1 cellular context compared by ENCODE assay signal in the genomic region with DNA sequence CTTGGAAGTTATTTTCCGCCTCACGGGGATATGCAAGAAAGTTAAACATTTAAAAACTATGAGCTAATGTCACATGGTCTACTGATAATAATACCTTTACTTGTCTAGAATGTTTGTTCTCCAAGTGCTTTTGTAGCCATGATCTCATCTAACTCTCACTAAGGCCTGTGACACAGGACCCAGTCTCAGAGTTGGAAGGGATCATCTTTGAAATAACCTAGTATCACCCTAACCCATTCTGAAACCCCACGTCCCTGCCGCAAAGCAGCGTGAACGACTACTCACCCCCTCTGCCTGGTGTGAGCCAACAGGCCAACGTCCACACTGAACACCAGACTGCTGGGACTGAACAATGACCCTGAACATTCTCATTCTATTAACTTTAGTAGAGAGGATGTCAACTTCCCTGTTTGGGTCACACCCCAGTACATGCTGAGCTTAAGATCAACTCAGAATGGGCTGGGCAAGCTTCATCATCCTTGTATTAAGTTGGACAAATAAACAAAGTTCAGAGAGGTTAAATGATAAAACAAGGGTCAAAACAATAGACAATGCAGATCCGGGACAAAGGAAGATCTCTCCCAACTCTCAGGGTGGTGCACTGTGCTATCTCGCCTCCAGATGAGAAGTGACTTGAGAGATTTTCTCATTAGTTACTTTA.
TF ChIP-seq lines count a peak whose summit lies in the region.

No MANE protein-coding gene starts in this region.

TF ChIP-seq in HepG2, 621 proteins besides CTCF, POLR2A, EP300 and RAD21 (continued from another document and continues in another):
- TF ChIP-seq, protein P1, sequence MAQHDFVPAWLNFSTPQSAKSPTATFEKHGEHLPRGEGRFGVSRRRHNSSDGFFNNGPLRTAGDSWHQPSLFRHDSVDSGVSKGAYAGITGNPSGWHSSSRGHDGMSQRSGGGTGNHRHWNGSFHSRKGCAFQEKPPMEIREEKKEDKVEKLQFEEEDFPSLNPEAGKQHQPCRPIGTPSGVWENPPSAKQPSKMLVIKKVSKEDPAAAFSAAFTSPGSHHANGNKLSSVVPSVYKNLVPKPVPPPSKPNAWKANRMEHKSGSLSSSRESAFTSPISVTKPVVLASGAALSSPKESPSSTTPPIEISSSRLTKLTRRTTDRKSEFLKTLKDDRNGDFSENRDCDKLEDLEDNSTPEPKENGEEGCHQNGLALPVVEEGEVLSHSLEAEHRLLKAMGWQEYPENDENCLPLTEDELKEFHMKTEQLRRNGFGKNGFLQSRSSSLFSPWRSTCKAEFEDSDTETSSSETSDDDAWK (CRISPR knock-in tag; IDR thresholded peaks at IDR 0.05): no peak
- TF ChIP-seq NFKB2 (CRISPR knock-in tag; IDR thresholded peaks at IDR 0.05; ENCODE audit: borderline replicate concordance) (0 out of 2 replicates have a peak, but pooled peaks have one; percentile 32), PAX8 (CRISPR knock-in tag; IDR thresholded peaks at IDR 0.05; ENCODE audit: borderline replicate concordance) (no peak), TCF12 (IDR thresholded peaks at IDR 0.05) (no peak), TCF12 (CRISPR knock-in tag; IDR thresholded peaks at IDR 0.05) (no peak), ZIK1 (CRISPR knock-in tag; IDR thresholded peaks at IDR 0.05; ENCODE audit: borderline replicate concordance, low read depth) (no peak), AGO2 (optimal IDR thresholded peaks at IDR 0.05; ENCODE audit: low read depth, low read length) (no peak), SPEN (CRISPR knock-in tag; IDR thresholded peaks at IDR 0.05; ENCODE audit: low read depth) (0 out of 2 replicates have a peak, but pooled peaks have one; percentile 27), ZNF563 (CRISPR knock-in tag; IDR thresholded peaks at IDR 0.05) (no peak), ZNF235 (CRISPR knock-in tag; IDR thresholded peaks at IDR 0.05; ENCODE audit: borderline replicate concordance) (no peak), ZFAT (CRISPR knock-in tag; conservative IDR thresholded peaks at IDR 0.05) (no peak), ZNF615 (CRISPR knock-in tag; IDR thresholded peaks at IDR 0.05; ENCODE audit: borderline replicate concordance) (0 out of 2 replicates have a peak, but pooled peaks have one; percentile 49), SMAD1 (CRISPR knock-in tag; IDR thresholded peaks at IDR 0.05; ENCODE audit: borderline replicate concordance, low read depth) (no peak), CENPX (CRISPR knock-in tag; IDR thresholded peaks at IDR 0.05) (no peak), HIVEP1 (CRISPR knock-in tag; IDR thresholded peaks at IDR 0.05) (no peak), TBL1XR1 (IDR thresholded peaks at IDR 0.05; ENCODE audit: borderline replicate concordance, low read length, partially characterized antibody) (peak; percentile 72), KAT8 (CRISPR knock-in tag; IDR thresholded peaks at IDR 0.05) (peak; percentile 53; the same call in 1 of the 2 replicates), ZNF138 (CRISPR knock-in tag; IDR thresholded peaks at IDR 0.05; ENCODE audit: low read depth) (no peak), STAG1 (CRISPR knock-in tag; IDR thresholded peaks at IDR 0.05) (peak; percentile 11), ZSCAN9 (CRISPR knock-in tag; IDR thresholded peaks at IDR 0.05; ENCODE audit: borderline replicate concordance) (peak; percentile 91; the same call in 1 of the 2 replicates), SAP130 (CRISPR knock-in tag; IDR thresholded peaks at IDR 0.05; ENCODE audit: low read depth) (peak; percentile 90), ZNF605 (CRISPR knock-in tag; IDR thresholded peaks at IDR 0.05) (0 out of 2 replicates have a peak, but pooled peaks have one; percentile 37), ZFP90 (CRISPR knock-in tag; IDR thresholded peaks at IDR 0.05; ENCODE audit: borderline replicate concordance) (0 out of 2 replicates have a peak, but pooled peaks have one; percentile 56), HNRNPK (IDR thresholded peaks at IDR 0.05; ENCODE audit: low read depth, low read length, poor library complexity, severe bottlenecking) (no peak), ZSCAN21 (CRISPR knock-in tag; IDR thresholded peaks at IDR 0.05; ENCODE audit: borderline replicate concordance) (no peak; the same call in none of the 2 replicates), ZNF256 (CRISPR knock-in tag; conservative IDR thresholded peaks at IDR 0.05) (no peak), ZNF382 (CRISPR knock-in tag; IDR thresholded peaks at IDR 0.05; ENCODE audit: borderline replicate concordance) (no peak), SMYD3 (CRISPR knock-in tag; IDR thresholded peaks at IDR 0.05) (0 out of 2 replicates have a peak, but pooled peaks have one; percentile 62), RBAK (CRISPR knock-in tag; IDR thresholded peaks at IDR 0.05) (no peak), ZNF501 (CRISPR knock-in tag; IDR thresholded peaks at IDR 0.05) (no peak), MTA1 (CRISPR knock-in tag; IDR thresholded peaks at IDR 0.05; ENCODE audit: borderline replicate concordance) (peak; percentile 73), PHF5A (CRISPR knock-in tag; IDR thresholded peaks at IDR 0.05; ENCODE audit: low read depth, unreplicated experiment) (no peak), HHEX (CRISPR knock-in tag; IDR thresholded peaks at IDR 0.05) (peak; percentile 47), ZNF446 (CRISPR knock-in tag; IDR thresholded peaks at IDR 0.05) (no peak), ZNF790 (CRISPR knock-in tag; IDR thresholded peaks at IDR 0.05; ENCODE audit: borderline replicate concordance) (no peak), ATAD3A (CRISPR knock-in tag; IDR thresholded peaks at IDR 0.05) (no peak), KDM5A (IDR thresholded peaks at IDR 0.05; ENCODE audit: borderline replicate concordance, low read length) (no peak), FLYWCH1 (CRISPR knock-in tag; IDR thresholded peaks at IDR 0.05) (no peak), NBN (conservative IDR thresholded peaks at IDR 0.05) (no peak), MBD4 (IDR thresholded peaks at IDR 0.05; ENCODE audit: borderline replicate concordance, low read length) (no peak), ZNF552 (CRISPR knock-in tag; IDR thresholded peaks at IDR 0.05; ENCODE audit: borderline replicate concordance) (no peak), ISX (CRISPR knock-in tag; conservative IDR thresholded peaks at IDR 0.05) (no peak), PPARG (CRISPR knock-in tag; conservative IDR thresholded peaks at IDR 0.05) (peak; percentile 87), ZSCAN22 (CRISPR knock-in tag; IDR thresholded peaks at IDR 0.05) (no peak), ZNF430 (CRISPR knock-in tag; IDR thresholded peaks at IDR 0.05) (no peak), ZNF749 (CRISPR knock-in tag; IDR thresholded peaks at IDR 0.05; ENCODE audit: borderline replicate concordance) (peak; percentile 60; the same call in 1 of the 2 replicates), ZNF569 (CRISPR knock-in tag; IDR thresholded peaks at IDR 0.05; ENCODE audit: borderline replicate concordance) (no peak), ZFP36L2 (CRISPR knock-in tag; IDR thresholded peaks at IDR 0.05) (no peak)
- TF ChIP-seq, protein P2, sequence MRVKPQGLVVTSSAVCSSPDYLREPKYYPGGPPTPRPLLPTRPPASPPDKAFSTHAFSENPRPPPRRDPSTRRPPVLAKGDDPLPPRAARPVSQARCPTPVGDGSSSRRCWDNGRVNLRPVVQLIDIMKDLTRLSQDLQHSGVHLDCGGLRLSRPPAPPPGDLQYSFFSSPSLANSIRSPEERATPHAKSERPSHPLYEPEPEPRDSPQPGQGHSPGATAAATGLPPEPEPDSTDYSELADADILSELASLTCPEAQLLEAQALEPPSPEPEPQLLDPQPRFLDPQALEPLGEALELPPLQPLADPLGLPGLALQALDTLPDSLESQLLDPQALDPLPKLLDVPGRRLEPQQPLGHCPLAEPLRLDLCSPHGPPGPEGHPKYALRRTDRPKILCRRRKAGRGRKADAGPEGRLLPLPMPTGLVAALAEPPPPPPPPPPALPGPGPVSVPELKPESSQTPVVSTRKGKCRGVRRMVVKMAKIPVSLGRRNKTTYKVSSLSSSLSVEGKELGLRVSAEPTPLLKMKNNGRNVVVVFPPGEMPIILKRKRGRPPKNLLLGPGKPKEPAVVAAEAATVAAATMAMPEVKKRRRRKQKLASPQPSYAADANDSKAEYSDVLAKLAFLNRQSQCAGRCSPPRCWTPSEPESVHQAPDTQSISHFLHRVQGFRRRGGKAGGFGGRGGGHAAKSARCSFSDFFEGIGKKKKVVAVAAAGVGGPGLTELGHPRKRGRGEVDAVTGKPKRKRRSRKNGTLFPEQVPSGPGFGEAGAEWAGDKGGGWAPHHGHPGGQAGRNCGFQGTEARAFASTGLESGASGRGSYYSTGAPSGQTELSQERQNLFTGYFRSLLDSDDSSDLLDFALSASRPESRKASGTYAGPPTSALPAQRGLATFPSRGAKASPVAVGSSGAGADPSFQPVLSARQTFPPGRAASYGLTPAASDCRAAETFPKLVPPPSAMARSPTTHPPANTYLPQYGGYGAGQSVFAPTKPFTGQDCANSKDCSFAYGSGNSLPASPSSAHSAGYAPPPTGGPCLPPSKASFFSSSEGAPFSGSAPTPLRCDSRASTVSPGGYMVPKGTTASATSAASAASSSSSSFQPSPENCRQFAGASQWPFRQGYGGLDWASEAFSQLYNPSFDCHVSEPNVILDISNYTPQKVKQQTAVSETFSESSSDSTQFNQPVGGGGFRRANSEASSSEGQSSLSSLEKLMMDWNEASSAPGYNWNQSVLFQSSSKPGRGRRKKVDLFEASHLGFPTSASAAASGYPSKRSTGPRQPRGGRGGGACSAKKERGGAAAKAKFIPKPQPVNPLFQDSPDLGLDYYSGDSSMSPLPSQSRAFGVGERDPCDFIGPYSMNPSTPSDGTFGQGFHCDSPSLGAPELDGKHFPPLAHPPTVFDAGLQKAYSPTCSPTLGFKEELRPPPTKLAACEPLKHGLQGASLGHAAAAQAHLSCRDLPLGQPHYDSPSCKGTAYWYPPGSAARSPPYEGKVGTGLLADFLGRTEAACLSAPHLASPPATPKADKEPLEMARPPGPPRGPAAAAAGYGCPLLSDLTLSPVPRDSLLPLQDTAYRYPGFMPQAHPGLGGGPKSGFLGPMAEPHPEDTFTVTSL (CRISPR knock-in tag; IDR thresholded peaks at IDR 0.05; ENCODE audit: borderline replicate concordance): peak; percentile 55; the same call in 1 of the 2 replicates
- TF ChIP-seq, protein P3, sequence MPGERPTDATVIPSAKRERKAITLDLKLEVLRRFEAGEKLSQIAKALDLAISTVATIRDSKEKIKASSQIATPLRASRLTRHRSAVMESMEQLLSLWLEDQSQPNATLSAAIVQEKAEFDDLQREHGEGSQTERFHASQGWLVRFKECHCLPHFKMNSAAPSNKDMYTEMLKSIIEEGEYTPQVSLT (CRISPR knock-in tag; IDR thresholded peaks at IDR 0.05; ENCODE audit: borderline replicate concordance, low read depth): no peak
- TF ChIP-seq, protein P4, sequence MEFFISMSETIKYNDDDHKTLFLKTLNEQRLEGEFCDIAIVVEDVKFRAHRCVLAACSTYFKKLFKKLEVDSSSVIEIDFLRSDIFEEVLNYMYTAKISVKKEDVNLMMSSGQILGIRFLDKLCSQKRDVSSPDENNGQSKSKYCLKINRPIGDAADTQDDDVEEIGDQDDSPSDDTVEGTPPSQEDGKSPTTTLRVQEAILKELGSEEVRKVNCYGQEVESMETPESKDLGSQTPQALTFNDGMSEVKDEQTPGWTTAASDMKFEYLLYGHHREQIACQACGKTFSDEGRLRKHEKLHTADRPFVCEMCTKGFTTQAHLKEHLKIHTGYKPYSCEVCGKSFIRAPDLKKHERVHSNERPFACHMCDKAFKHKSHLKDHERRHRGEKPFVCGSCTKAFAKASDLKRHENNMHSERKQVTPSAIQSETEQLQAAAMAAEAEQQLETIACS (CRISPR knock-in tag; IDR thresholded peaks at IDR 0.05): no peak
- TF ChIP-seq, protein P5, sequence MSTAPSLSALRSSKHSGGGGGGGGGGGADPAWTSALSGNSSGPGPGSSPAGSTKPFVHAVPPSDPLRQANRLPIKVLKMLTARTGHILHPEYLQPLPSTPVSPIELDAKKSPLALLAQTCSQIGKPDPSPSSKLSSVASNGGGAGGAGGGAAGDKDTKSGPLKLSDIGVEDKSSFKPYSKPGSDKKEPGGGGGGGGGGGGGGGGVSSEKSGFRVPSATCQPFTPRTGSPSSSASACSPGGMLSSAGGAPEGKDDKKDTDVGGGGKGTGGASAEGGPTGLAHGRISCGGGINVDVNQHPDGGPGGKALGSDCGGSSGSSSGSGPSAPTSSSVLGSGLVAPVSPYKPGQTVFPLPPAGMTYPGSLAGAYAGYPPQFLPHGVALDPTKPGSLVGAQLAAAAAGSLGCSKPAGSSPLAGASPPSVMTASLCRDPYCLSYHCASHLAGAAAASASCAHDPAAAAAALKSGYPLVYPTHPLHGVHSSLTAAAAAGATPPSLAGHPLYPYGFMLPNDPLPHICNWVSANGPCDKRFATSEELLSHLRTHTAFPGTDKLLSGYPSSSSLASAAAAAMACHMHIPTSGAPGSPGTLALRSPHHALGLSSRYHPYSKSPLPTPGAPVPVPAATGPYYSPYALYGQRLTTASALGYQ (CRISPR knock-in tag; IDR thresholded peaks at IDR 0.05): peak; percentile 79
- TF ChIP-seq, protein P6, sequence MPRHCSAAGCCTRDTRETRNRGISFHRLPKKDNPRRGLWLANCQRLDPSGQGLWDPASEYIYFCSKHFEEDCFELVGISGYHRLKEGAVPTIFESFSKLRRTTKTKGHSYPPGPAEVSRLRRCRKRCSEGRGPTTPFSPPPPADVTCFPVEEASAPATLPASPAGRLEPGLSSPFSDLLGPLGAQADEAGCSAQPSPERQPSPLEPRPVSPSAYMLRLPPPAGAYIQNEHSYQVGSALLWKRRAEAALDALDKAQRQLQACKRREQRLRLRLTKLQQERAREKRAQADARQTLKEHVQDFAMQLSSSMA (CRISPR knock-in tag; IDR thresholded peaks at IDR 0.05): no peak
- TF ChIP-seq, protein P7, sequence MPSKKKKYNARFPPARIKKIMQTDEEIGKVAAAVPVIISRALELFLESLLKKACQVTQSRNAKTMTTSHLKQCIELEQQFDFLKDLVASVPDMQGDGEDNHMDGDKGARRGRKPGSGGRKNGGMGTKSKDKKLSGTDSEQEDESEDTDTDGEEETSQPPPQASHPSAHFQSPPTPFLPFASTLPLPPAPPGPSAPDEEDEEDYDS (CRISPR knock-in tag; IDR thresholded peaks at IDR 0.05): peak; percentile 86
- TF ChIP-seq, protein P8, sequence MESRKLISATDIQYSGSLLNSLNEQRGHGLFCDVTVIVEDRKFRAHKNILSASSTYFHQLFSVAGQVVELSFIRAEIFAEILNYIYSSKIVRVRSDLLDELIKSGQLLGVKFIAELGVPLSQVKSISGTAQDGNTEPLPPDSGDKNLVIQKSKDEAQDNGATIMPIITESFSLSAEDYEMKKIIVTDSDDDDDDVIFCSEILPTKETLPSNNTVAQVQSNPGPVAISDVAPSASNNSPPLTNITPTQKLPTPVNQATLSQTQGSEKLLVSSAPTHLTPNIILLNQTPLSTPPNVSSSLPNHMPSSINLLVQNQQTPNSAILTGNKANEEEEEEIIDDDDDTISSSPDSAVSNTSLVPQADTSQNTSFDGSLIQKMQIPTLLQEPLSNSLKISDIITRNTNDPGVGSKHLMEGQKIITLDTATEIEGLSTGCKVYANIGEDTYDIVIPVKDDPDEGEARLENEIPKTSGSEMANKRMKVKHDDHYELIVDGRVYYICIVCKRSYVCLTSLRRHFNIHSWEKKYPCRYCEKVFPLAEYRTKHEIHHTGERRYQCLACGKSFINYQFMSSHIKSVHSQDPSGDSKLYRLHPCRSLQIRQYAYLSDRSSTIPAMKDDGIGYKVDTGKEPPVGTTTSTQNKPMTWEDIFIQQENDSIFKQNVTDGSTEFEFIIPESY (CRISPR knock-in tag; IDR thresholded peaks at IDR 0.05): peak; percentile 68; the same call in 1 of the 2 replicates
